8 cellular contexts compared by ENCODE assay signal in genomic region chr3:47380601-47381316, GRCh38. TPM values are rescaled to one million over a fixed set of nuclear protein-coding genes. Genes with fewer than 3 reads are reported as not detected.
A peak's percentile ranks its signal among the peaks of the same experiment; 100 is the strongest.
DNase-seq lines count a peak whose midpoint lies in the region; ATAC-seq and TF ChIP-seq lines count a peak whose summit lies in the region.

TSS of gene PTPN23 (plus strand) at chr3:47381021. CDS start at chr3:47381097, 76 bp downstream.

- no peaks in the 10 kb centered on the region for H3K27me3 Mint-ChIP-seq in activated naive CD8-positive, alpha-beta T cell treated with anti-CD3 and anti-CD28 coated beads, Interleukin-2, amount 10 ng/mL, durations not matched to agents 7 days and 5 days
- H3K27me3 Mint-ChIP-seq in glutamatergic neuron (ENCODE audit: unreplicated experiment) (peaks cover 4% of the 10 kb centered on the region), osteocyte (ENCODE audit: unreplicated experiment) (no peaks in the 10 kb centered on the region)

- H2AFZ ChIP-seq in SU-DHL-6 (ENCODE audit: low read depth, low read length, severe bottlenecking): peak within 1 kb of the TSS; percentile 85

- peak; percentile 83 for ATAC-seq in HG02678 (IDR thresholded peaks at IDR 0.05; ENCODE audit: unreplicated experiment)
- ATAC-seq in activated naive CD8-positive, alpha-beta T cell treated with anti-CD3 and anti-CD28 coated beads, Interleukin-2, amount 10 ng/mL, durations not matched to agents 7 days and 5 days (ENCODE audit: low read depth): peak; percentile 85

- H3K4me1 ChIP-seq in thymus (ENCODE audit: control insufficient read depth, insufficient read depth, low read length): peaks cover 11% of the 10 kb centered on the region

- TF ChIP-seq POLR2A in GM10847 (IDR thresholded peaks at IDR 0.05; ENCODE audit: extremely low read depth, insufficient read length): peak; percentile 90

- H3K27ac ChIP-seq in SU-DHL-6 (ENCODE audit: low read depth, low read length) (peak within 1 kb of the TSS; percentile 63), thymus (ENCODE audit: low read depth) (peak within 1 kb of the TSS; percentile 95)

- H3K36me3 ChIP-seq in SU-DHL-6 (ENCODE audit: low read length) (no peaks in the 10 kb centered on the region), thymus (ENCODE audit: control insufficient read depth, insufficient read depth) (peaks cover 6% of the 10 kb centered on the region)

- peaks cover 34% of the 10 kb centered on the region for H3K4me1 Mint-ChIP-seq in activated naive CD8-positive, alpha-beta T cell treated with anti-CD3 and anti-CD28 coated beads, Interleukin-2, amount 10 ng/mL, durations not matched to agents 7 days and 5 days
- H3K4me1 Mint-ChIP-seq in glutamatergic neuron (ENCODE audit: low read depth, unreplicated experiment) (peaks cover 22% of the 10 kb centered on the region), osteocyte (ENCODE audit: unreplicated experiment) (peaks cover 37% of the 10 kb centered on the region)

- H3K4me3 Mint-ChIP-seq in activated naive CD8-positive, alpha-beta T cell treated with anti-CD3 and anti-CD28 coated beads, Interleukin-2, amount 10 ng/mL, durations not matched to agents 7 days and 5 days: peak within 1 kb of the TSS; percentile 99
- H3K4me3 Mint-ChIP-seq in glutamatergic neuron (ENCODE audit: unreplicated experiment) (peak within 1 kb of the TSS; percentile 100), osteocyte (ENCODE audit: unreplicated experiment) (peak within 1 kb of the TSS; percentile 100)

- peaks cover 8% of the 10 kb centered on the region for H3K36me3 Mint-ChIP-seq in activated naive CD8-positive, alpha-beta T cell treated with anti-CD3 and anti-CD28 coated beads, Interleukin-2, amount 10 ng/mL, durations not matched to agents 7 days and 5 days
- H3K36me3 Mint-ChIP-seq in glutamatergic neuron (ENCODE audit: unreplicated experiment) (no peaks in the 10 kb centered on the region), osteocyte (ENCODE audit: unreplicated experiment) (peaks cover 9% of the 10 kb centered on the region)

- peak within 1 kb of the TSS; percentile 95 for H3K9ac ChIP-seq in SU-DHL-6 (ENCODE audit: low read length)

- 0 out of 2 replicates have a peak, but pooled peaks cover 7% of the 10 kb centered on the region for H4K20me1 ChIP-seq in SU-DHL-6 (ENCODE audit: low read depth, low read length)

- POLR2A ChIA-PET in activated naive CD8-positive, alpha-beta T cell treated with anti-CD3 and anti-CD28 coated beads, Interleukin-2, amount 10 ng/mL, durations not matched to agents 7 days and 5 days (lab: Charles Lee): interaction anchor here (0.5 to 2.1 kb wide), 13 partner anchors 9 to 454 kb away, joined by 3 to 8 read pairs (median 3); partner anchors contain the start of genes ELP6, KIF9, KLHL18 and NBEAL2

- H3K4me2 ChIP-seq in SU-DHL-6 (ENCODE audit: low read depth, low read length, poor library complexity, severe bottlenecking): peak within 1 kb of the TSS; percentile 80

- DNase-seq in NCI-H128 (lab: John Stamatoyannopoulos, UW; ENCODE audit: unreplicated experiment) (peak; percentile 97), glutamatergic neuron (peak; percentile 99), osteocyte (ENCODE audit: extremely low spot score, unreplicated experiment) (peak; percentile 100)
- peak; percentile 97 for DNase-seq in activated naive CD8-positive, alpha-beta T cell treated with anti-CD3 and anti-CD28 coated beads, Interleukin-2, amount 10 ng/mL, durations not matched to agents 7 days and 5 days

- H3K27me3 ChIP-seq in SU-DHL-6 (ENCODE audit: low read length): no peaks in the 10 kb centered on the region
- H3K27me3 ChIP-seq in thymus (ENCODE audit: control insufficient read depth, insufficient read depth): no peaks in the 10 kb centered on the region

- TF ChIP-seq CTCF in SU-DHL-6 (IDR thresholded peaks at IDR 0.05; ENCODE audit: insufficient read depth, low read length, poor library complexity, severe bottlenecking) (no peak), glutamatergic neuron (IDR thresholded peaks at IDR 0.05; ENCODE audit: partially characterized antibody, unreplicated experiment) (no peak), osteocyte (IDR thresholded peaks at IDR 0.05) (no peak)

- no peaks in the 10 kb centered on the region for H3K9me3 Mint-ChIP-seq in activated naive CD8-positive, alpha-beta T cell treated with anti-CD3 and anti-CD28 coated beads, Interleukin-2, amount 10 ng/mL, durations not matched to agents 7 days and 5 days
- H3K9me3 Mint-ChIP-seq in glutamatergic neuron (ENCODE audit: unreplicated experiment): peaks cover 7% of the 10 kb centered on the region
- no peaks in the 10 kb centered on the region for H3K9me3 Mint-ChIP-seq in osteocyte (ENCODE audit: unreplicated experiment)

- H3K4me3 ChIP-seq in SU-DHL-6 (ENCODE audit: insufficient read depth, low read length, poor library complexity, severe bottlenecking) (peak within 1 kb of the TSS; percentile 88), thymus (ENCODE audit: low read length) (peak within 1 kb of the TSS; percentile 93)

- H3K27ac Mint-ChIP-seq in activated naive CD8-positive, alpha-beta T cell treated with anti-CD3 and anti-CD28 coated beads, Interleukin-2, amount 10 ng/mL, durations not matched to agents 7 days and 5 days: peak within 1 kb of the TSS; percentile 100
- H3K27ac Mint-ChIP-seq in glutamatergic neuron (ENCODE audit: unreplicated experiment) (peak within 1 kb of the TSS; percentile 99), osteocyte (ENCODE audit: unreplicated experiment) (peak within 1 kb of the TSS; percentile 100)

- H3K9me3 ChIP-seq in SU-DHL-6 (ENCODE audit: insufficient read depth, low read length) (no peaks in the 10 kb centered on the region), thymus (ENCODE audit: control insufficient read depth) (no peaks in the 10 kb centered on the region)

- no peaks in the 10 kb centered on the region for H3F3A ChIP-seq in SU-DHL-6 (ENCODE audit: insufficient read depth)

- WGBS in thymus: under 1% methylated on average over 61 of the region's 61 CpGs

- H3K79me2 ChIP-seq in SU-DHL-6 (ENCODE audit: insufficient read depth, low read length): peaks cover 48% of the 10 kb centered on the region

- H3K9me2 ChIP-seq in SU-DHL-6 (replicated peaks; ENCODE audit: insufficient read depth, low read length): no peaks in the 10 kb centered on the region

RNA-seq across cellular contexts. Expression of gene PTPN23, which starts in this region (rescaled TPM):
- total RNA-seq in activated naive CD8-positive, alpha-beta T cell treated with anti-CD3 and anti-CD28 coated beads, Interleukin-2, amount 10 ng/mL, durations not matched to agents 7 days and 5 days: 10 to 100 TPM; 36.6 to 42.6 TPM
- 71.0 TPM for total RNA-seq in glutamatergic neuron (ENCODE audit: unreplicated experiment)
- 57.7 and 60.8 TPM in 2 replicates for total RNA-seq in osteocyte
- polyA plus RNA-seq in thymus: 17.3 TPM

Comparison
In these comparisons a context has a peak if more than half of its experiments do, and no peak if none do; other contexts are left out.
1. Peak in every context shown above with its lines: DNase-seq, ATAC-seq, H3K4me3 ChIP-seq and H3K27ac ChIP-seq.